In genomic region chr10:101008823-101009423, GRCh38 we compare ENCODE assay signal across 1 cellular context.
TF ChIP-seq lines count a peak whose summit lies in the region.

No MANE protein-coding gene starts in this region.

TF ChIP-seq in HepG2, 621 proteins besides CTCF, POLR2A, EP300 and RAD21 (continued from another document and continues in another):
- no peak for TF ChIP-seq PRDM4 (CRISPR knock-in tag; IDR thresholded peaks at IDR 0.05; ENCODE audit: borderline replicate concordance)
- TF ChIP-seq HMG20B (CRISPR knock-in tag; conservative IDR thresholded peaks at IDR 0.05): peak; percentile 72; the same call in 1 of the 2 replicates
- no peak for TF ChIP-seq PHF8 (CRISPR knock-in tag; IDR thresholded peaks at IDR 0.05)
- no peak for TF ChIP-seq E2F5 (CRISPR knock-in tag; conservative IDR thresholded peaks at IDR 0.05)
- no peak; the same call in 1 of the 2 replicates for TF ChIP-seq ZBTB37 (CRISPR knock-in tag; IDR thresholded peaks at IDR 0.05)
- TF ChIP-seq ZNF280B (CRISPR knock-in tag; IDR thresholded peaks at IDR 0.05; ENCODE audit: borderline replicate concordance): peak; percentile 37; the same call in 1 of the 2 replicates
- TF ChIP-seq MNT (IDR thresholded peaks at IDR 0.05): no peak
- no peak for TF ChIP-seq ZNF17 (CRISPR knock-in tag; IDR thresholded peaks at IDR 0.05)
- TF ChIP-seq ZNF180 (CRISPR knock-in tag; IDR thresholded peaks at IDR 0.05; ENCODE audit: borderline replicate concordance, low read depth): no peak
- TF ChIP-seq PRDM10 (CRISPR knock-in tag; IDR thresholded peaks at IDR 0.05; ENCODE audit: low read depth): no peak
- peak; percentile 55; the same call in 1 of the 2 replicates for TF ChIP-seq PAXIP1 (CRISPR knock-in tag; conservative IDR thresholded peaks at IDR 0.05)
- TF ChIP-seq ZFP82 (CRISPR knock-in tag; IDR thresholded peaks at IDR 0.05; ENCODE audit: borderline replicate concordance): no peak
- TF ChIP-seq SP2 (CRISPR knock-in tag; IDR thresholded peaks at IDR 0.05): no peak
- TF ChIP-seq ZNF512B (CRISPR knock-in tag; IDR thresholded peaks at IDR 0.05; ENCODE audit: borderline replicate concordance): no peak
- peak; percentile 76; the same call in 1 of the 2 replicates for TF ChIP-seq ZNF776 (CRISPR knock-in tag; IDR thresholded peaks at IDR 0.05)
- peak; percentile 76; the same call in 1 of the 2 replicates for TF ChIP-seq SP5 (CRISPR knock-in tag; IDR thresholded peaks at IDR 0.05; ENCODE audit: borderline replicate concordance, low read depth)
- TF ChIP-seq ZNF256 (CRISPR knock-in tag; conservative IDR thresholded peaks at IDR 0.05): no peak
- TF ChIP-seq HNRNPL (IDR thresholded peaks at IDR 0.05; ENCODE audit: low read depth, low read length): peak; percentile 58; the same call in 1 of the 2 replicates
- no peak for TF ChIP-seq ZNF552 (CRISPR knock-in tag; IDR thresholded peaks at IDR 0.05; ENCODE audit: borderline replicate concordance)
- TF ChIP-seq HNRNPLL (IDR thresholded peaks at IDR 0.05; ENCODE audit: low read depth, low read length, poor library complexity, severe bottlenecking): no peak
- TF ChIP-seq ZBTB4 (CRISPR knock-in tag; IDR thresholded peaks at IDR 0.05; ENCODE audit: borderline replicate concordance): no peak
- peak; percentile 47; the same call in 1 of the 2 replicates for TF ChIP-seq TFAP4 (IDR thresholded peaks at IDR 0.05; ENCODE audit: borderline replicate concordance, low read depth)
- TF ChIP-seq MBNL3 (CRISPR knock-in tag; conservative IDR thresholded peaks at IDR 0.05): no peak
- no peak for TF ChIP-seq SIN3A (IDR thresholded peaks at IDR 0.05; ENCODE audit: borderline replicate concordance, low read depth, low read length)
- TF ChIP-seq MYC (CRISPR knock-in tag; IDR thresholded peaks at IDR 0.05; ENCODE audit: borderline replicate concordance): peak; percentile 64
